In the genomic region with DNA sequence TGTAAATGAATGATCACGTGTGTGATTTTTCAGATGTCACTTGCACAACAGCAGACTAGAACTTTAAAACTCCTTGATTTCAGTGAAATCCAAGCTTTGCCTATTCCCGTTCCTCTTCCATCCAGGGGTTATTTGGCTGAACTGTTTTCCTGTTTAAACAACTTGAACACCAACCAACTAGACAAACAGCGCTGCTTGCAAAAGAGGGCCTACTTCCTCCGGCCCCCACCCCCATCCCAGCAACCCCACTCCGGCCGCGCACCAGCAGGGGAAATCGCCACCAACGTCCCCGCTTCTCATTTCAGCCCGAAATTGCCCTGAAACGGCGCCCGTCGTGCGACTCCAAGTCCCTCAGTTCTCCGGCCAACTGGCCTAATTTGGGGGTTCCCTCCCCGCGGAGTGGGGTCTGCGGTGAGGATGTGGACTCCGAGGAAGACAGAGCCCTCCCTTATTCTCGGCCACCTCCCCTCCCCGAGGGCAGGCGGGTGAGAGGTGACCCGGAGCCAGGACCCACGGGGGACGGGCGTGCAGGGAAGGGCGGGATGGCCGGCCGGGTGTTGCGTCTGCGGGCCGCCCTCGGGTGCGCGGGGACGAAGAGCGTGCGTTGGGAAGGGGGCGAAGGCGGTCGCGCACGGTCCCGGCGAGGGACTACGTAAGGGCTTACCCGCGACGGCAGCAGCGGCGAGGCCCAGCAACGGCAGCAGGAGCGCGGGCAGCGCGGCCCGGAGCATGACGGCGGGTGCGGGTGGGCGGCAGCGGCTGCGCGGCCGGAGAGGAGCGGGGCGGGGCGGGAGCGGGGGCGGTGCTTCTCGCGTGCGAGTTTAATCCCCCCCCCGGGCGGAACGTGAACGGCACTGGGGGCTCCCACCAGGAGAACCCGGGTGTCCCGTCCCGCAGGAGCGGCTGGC, we compare ENCODE assay signal across 8 cellular contexts. TPM values are rescaled to one million over a fixed set of nuclear protein-coding genes. Genes with fewer than 3 reads are reported as not detected.
DNase-seq lines count a peak whose midpoint lies in the region; ATAC-seq, FAIRE-seq and TF ChIP-seq lines count a peak whose summit lies in the region.

A gene with protein sequence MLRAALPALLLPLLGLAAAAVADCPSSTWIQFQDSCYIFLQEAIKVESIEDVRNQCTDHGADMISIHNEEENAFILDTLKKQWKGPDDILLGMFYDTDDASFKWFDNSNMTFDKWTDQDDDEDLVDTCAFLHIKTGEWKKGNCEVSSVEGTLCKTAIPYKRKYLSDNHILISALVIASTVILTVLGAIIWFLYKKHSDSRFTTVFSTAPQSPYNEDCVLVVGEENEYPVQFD (minus strand): TSS at position 741 of the 908 bp plus-strand sequence. CDS start 10 bp downstream, at position 731.

- no peaks in the 10 kb centered on the region for H3K9me3 ChIP-seq in CD4-positive, alpha-beta T cell (ENCODE audit: control insufficient read depth, low read length)

- DNase-seq in CD4-positive, alpha-beta T cell: peak in 4 of 10 experiments; percentile 8 to 20 (median 14)
- peak; percentile 29 for DNase-seq in GM19239 (ENCODE audit: insufficient read length, low spot score)
- peak; percentile 33 for DNase-seq in UCSD-AML1 (lab: John Stamatoyannopoulos, UW; ENCODE audit: unreplicated experiment)
- DNase-seq in cerebellum (ENCODE audit: low spot score): peak; percentile 41
- DNase-seq in kidney tubule cell (ENCODE audit: low spot score): peak; percentile 31
- DNase-seq in stimulated activated CD4-positive, alpha-beta T cell treated with anti-CD3 and anti-CD28 coated beads, Interleukin-15, amount 100 ng/mL, for 24 hours: peak; percentile 66

- H3K4me1 Mint-ChIP-seq in CD4-positive, alpha-beta T cell (ENCODE audit: low read depth): peaks cover 21% of the 10 kb centered on the region

- CTCF ChIA-PET in CD4-positive, alpha-beta T cell (lab: Charles Lee): no interaction called here

- no peaks in the 10 kb centered on the region for H3K9me3 Mint-ChIP-seq in CD4-positive, alpha-beta T cell

- intact Hi-C loops in CD4-positive, alpha-beta T cell (cut with DNase I, micrococcal nuclease): no loop called here

- H3K4me3 Mint-ChIP-seq in CD4-positive, alpha-beta T cell: peak within 1 kb of the TSS; percentile 85

- H3K27ac ChIP-seq in CD4-positive, alpha-beta T cell (ENCODE audit: low read depth, low read length): no peak within 1 kb of the TSS

- POLR2A ChIA-PET in CD4-positive, alpha-beta T cell (lab: Charles Lee): no interaction called here

- peaks cover 26% of the 10 kb centered on the region for H3K27me3 Mint-ChIP-seq in CD4-positive, alpha-beta T cell

- H3K36me3 Mint-ChIP-seq in CD4-positive, alpha-beta T cell (ENCODE audit: low read depth): no peaks in the 10 kb centered on the region

- FAIRE-seq in GM19239 (lab: Jason Lieb, UNC): peak; percentile 75

- H3K27ac Mint-ChIP-seq in CD4-positive, alpha-beta T cell: no peak within 1 kb of the TSS

- peak; percentile 52 for ATAC-seq in CD4-positive, alpha-beta T cell (ENCODE audit: poor library complexity)
- ATAC-seq in HG03460 (IDR thresholded peaks at IDR 0.05; ENCODE audit: unreplicated experiment) (peak; percentile 58), GM19324 (IDR thresholded peaks at IDR 0.05; ENCODE audit: low FRiP score, unreplicated experiment) (no peak)

- no peak for TF ChIP-seq CTCF in CD4-positive, alpha-beta T cell (IDR thresholded peaks at IDR 0.05)

- peaks cover 7% of the 10 kb centered on the region for H3K27me3 ChIP-seq in CD4-positive, alpha-beta T cell (ENCODE audit: control insufficient read depth, insufficient read depth, low read length)

RNA-seq across cellular contexts. Expression of the gene that starts here (rescaled TPM):
- total RNA-seq in CD4-positive, alpha-beta T cell: 1 to 10 TPM; 1.0 to 1.1 TPM
- 10.3 TPM for total RNA-seq in cerebellum
